Comparison of ENCODE assay signal across 24 cellular contexts in genomic region chr2:54541995-54542394, GRCh38.
"Had no signal": no experiment of that assay in that cellular context is flagged by ENCODE, and none has a peak within 500 bp of the region (broad histone marks: within the 10 kb centered on the region; RNA-seq: fewer than 3 reads in every experiment).

No MANE protein-coding gene starts in this region.

- H3K27ac Mint-ChIP-seq: activated CD4-positive, alpha-beta memory T cell treated with anti-CD3 and anti-CD28 coated beads for 36 hours; activated CD4-positive, alpha-beta T cell treated with anti-CD3 and anti-CD28 coated beads, Interleukin-2, amount 10 ng/mL, durations not matched to agents 7 days and 5 days; activated naive CD8-positive, alpha-beta T cell; T-helper 17 cell had no signal

- ATAC-seq: activated T-cell treated with anti-CD3 and anti-CD28 coated beads, Interleukin-2, amount 50 U/mL, for 4 hours; T-helper 17 cell had no signal

- H3K4me1 Mint-ChIP-seq: T-helper 17 cell had no signal

- H3K27ac ChIP-seq: VCaP had no signal

- FAIRE-seq: astrocyte, TTC549 had no signal

- H3K4me3 Mint-ChIP-seq: activated CD4-positive, alpha-beta memory T cell treated with anti-CD3 and anti-CD28 coated beads for 36 hours; activated CD4-positive, alpha-beta T cell treated with anti-CD3 and anti-CD28 coated beads, Interleukin-2, amount 10 ng/mL, durations not matched to agents 7 days and 5 days; activated naive CD8-positive, alpha-beta T cell; activated T-cell treated with anti-CD3 and anti-CD28 coated beads, Interleukin-2, amount 50 U/mL, for 4 hours; brain; T-helper 17 cell had no signal

- H3K36me3 Mint-ChIP-seq: activated CD4-positive, alpha-beta memory T cell treated with anti-CD3 and anti-CD28 coated beads for 36 hours; activated naive CD8-positive, alpha-beta T cell had no signal

- H3K9me3 Mint-ChIP-seq: activated CD4-positive, alpha-beta memory T cell treated with anti-CD3 and anti-CD28 coated beads for 36 hours; activated T-cell treated with anti-CD3 and anti-CD28 coated beads, Interleukin-2, amount 50 U/mL, for 4 hours; brain had no signal

- H3K27me3 Mint-ChIP-seq: activated CD4-positive, alpha-beta memory T cell treated with anti-CD3 and anti-CD28 coated beads for 36 hours; activated naive CD8-positive, alpha-beta T cell; brain had no signal

- DNase-seq: activated CD4-positive, alpha-beta memory T cell treated with anti-CD3 and anti-CD28 coated beads for 36 hours; activated CD4-positive, alpha-beta T cell treated with anti-CD3 and anti-CD28 coated beads, Interleukin-2, amount 10 ng/mL, durations not matched to agents 7 days and 5 days; activated CD4-positive, CD25-positive, alpha-beta regulatory T cell; activated CD8-positive, alpha-beta memory T cell treated with anti-CD3 and anti-CD28 coated beads for 24 hours; activated effector memory CD4-positive, alpha-beta T cell treated with anti-CD3 and anti-CD28 coated beads, Interleukin-2, amount 50 U/mL, for 16 hours; activated naive CD4-positive, alpha-beta T cell treated with Interleukin-2 at 50 U/mL for 16 hours; activated T-cell treated with anti-CD3 and anti-CD28 coated beads, Interleukin-2, amount 50 U/mL, for 4 hours; amygdala; Karpas-422; NCI-H1105 treated with DMSO at 0.1 percent for 48 hours; NCI-H1436 treated with DMSO at 0.1 percent for 48 hours; NCI-H187; NCI-H2081 treated with DMSO at 0.1 percent for 48 hours; NCI-H446; NCI-H524 treated with DMSO at 0.1 percent for 48 hours; NCI-H748 treated with DMSO at 0.1 percent for 48 hours; SIG-M5; T-helper 17 cell; T-helper 9 cell had no signal
